ENCODE assay signal across 11 cellular contexts in the genomic region with DNA sequence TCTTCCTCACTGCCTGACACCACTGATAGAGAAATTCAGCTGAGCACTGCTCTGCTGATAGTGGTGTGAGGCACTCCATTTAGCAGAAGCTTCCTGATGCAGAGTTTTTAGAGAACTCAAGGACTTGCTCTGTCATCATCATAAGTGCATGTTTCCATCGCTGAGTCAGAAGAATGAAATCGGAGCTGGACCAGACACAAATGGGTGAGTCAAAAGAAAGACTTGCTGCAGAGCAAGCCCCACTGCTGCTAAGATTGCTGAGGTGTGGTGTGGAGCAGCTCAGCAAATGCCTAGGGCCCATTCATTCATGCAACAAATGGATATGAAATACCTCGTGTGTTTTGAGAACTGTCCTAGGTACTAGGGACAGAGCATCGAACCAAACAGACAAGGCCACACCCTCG.
DNase-seq lines count a peak whose midpoint lies in the region; ATAC-seq and TF ChIP-seq lines count a peak whose summit lies in the region.
"Had no signal": no experiment of that assay in that cellular context is flagged by ENCODE, and none has a peak within 500 bp of the region (broad histone marks: within the 10 kb centered on the region; RNA-seq: fewer than 3 reads in every experiment).

No MANE protein-coding gene starts in this region.

- H3K27ac ChIP-seq in body of pancreas: no peak overlapping the region

- no peak for TF ChIP-seq POLR2A in body of pancreas (IDR thresholded peaks at IDR 0.05)

- WGBS in body of pancreas, 2 donors: 55 to 59% methylated on average over 5 of the region's 5 CpGs

- no peak overlapping the region for H3K4me3 ChIP-seq in body of pancreas
- H3K4me3 ChIP-seq: dorsolateral prefrontal cortex had no signal

- peak; percentile 92 for DNase-seq in A172 (ENCODE audit: low spot score)
- peak; percentile 73 for DNase-seq in HK-2 (ENCODE audit: unreplicated experiment)
- DNase-seq in body of pancreas: peak in 1 of 4 donors; percentile 41
- peak; percentile 24 for DNase-seq in left kidney (ENCODE audit: low read depth, low spot score)
- DNase-seq in activated naive CD4-positive, alpha-beta T cell treated with anti-CD3 and anti-CD28 coated beads for 36 hours: no peak
- no peak for DNase-seq in DMS153 treated with DMSO at 0.1 percent for 48 hours (lab: John Stamatoyannopoulos, UW; ENCODE audit: unreplicated experiment)
- DNase-seq in 8988T: no peak
- DNase-seq: nephron progenitor cell had no signal

- H3K9me3 ChIP-seq in body of pancreas: no peaks in the 10 kb centered on the region

- no peaks in the 10 kb centered on the region for H3K27me3 Mint-ChIP-seq in activated naive CD4-positive, alpha-beta T cell treated with anti-CD3 and anti-CD28 coated beads for 36 hours (ENCODE audit: low read depth)

- TF ChIP-seq CTCF in body of pancreas (IDR thresholded peaks at IDR 0.05): no peak

- CTCF ChIA-PET in activated naive CD4-positive, alpha-beta T cell treated with anti-CD3 and anti-CD28 coated beads for 36 hours (lab: Charles Lee): no interaction called here

- H3K4me1 Mint-ChIP-seq in activated naive CD4-positive, alpha-beta T cell treated with anti-CD3 and anti-CD28 coated beads for 36 hours (ENCODE audit: low read depth): no peaks in the 10 kb centered on the region

- H3K27ac Mint-ChIP-seq in activated naive CD4-positive, alpha-beta T cell treated with anti-CD3 and anti-CD28 coated beads for 36 hours: no peak overlapping the region
- H3K27ac Mint-ChIP-seq: CD14-positive monocyte, nephron progenitor cell had no signal

- H3K9me3 Mint-ChIP-seq in activated naive CD4-positive, alpha-beta T cell treated with anti-CD3 and anti-CD28 coated beads for 36 hours: no peaks in the 10 kb centered on the region
- H3K9me3 Mint-ChIP-seq: nephron progenitor cell had no signal

- H3K4me1 ChIP-seq in body of pancreas: peaks cover 14% of the 10 kb centered on the region

- H3K36me3 Mint-ChIP-seq in activated naive CD4-positive, alpha-beta T cell treated with anti-CD3 and anti-CD28 coated beads for 36 hours (ENCODE audit: low read depth): no peaks in the 10 kb centered on the region
- H3K36me3 Mint-ChIP-seq: CD14-positive monocyte had no signal

- H3K4me3 Mint-ChIP-seq in activated naive CD4-positive, alpha-beta T cell treated with anti-CD3 and anti-CD28 coated beads for 36 hours: no peak overlapping the region
- H3K4me3 Mint-ChIP-seq: CD14-positive monocyte, nephron progenitor cell had no signal

- no peaks in the 10 kb centered on the region for H3K27me3 ChIP-seq in body of pancreas
- H3K27me3 ChIP-seq: dorsolateral prefrontal cortex had no signal

- no peaks in the 10 kb centered on the region for H3K36me3 ChIP-seq in body of pancreas (replicated peaks in 1 of 2; ENCODE audit: insufficient read depth in 1 of 2, low read depth in 2 of 2)

- ATAC-seq in body of pancreas (peak; percentile 42), GM21526 (IDR thresholded peaks at IDR 0.05; ENCODE audit: low FRiP score, unreplicated experiment) (no peak)

- intact Hi-C loops in body of pancreas (cut with DNase I): no loop called here
- intact Hi-C loops in activated naive CD4-positive, alpha-beta T cell treated with anti-CD3 and anti-CD28 coated beads for 36 hours (cut with micrococcal nuclease): no loop called here

Comparison
In these comparisons a context has a peak if more than half of its experiments do, and no peak if none do; other contexts are left out.
1. DNase-seq: peak in A172 (single experiment), HK-2 (single experiment) and left kidney (single experiment); none in activated naive CD4-positive, alpha-beta T cell treated with anti-CD3 and anti-CD28 coated beads for 36 hours (single experiment), DMS153 treated with DMSO at 0.1 percent for 48 hours (single experiment) and 8988T (single experiment).